Comparison of ENCODE assay signal across 8 cellular contexts in the genomic region with DNA sequence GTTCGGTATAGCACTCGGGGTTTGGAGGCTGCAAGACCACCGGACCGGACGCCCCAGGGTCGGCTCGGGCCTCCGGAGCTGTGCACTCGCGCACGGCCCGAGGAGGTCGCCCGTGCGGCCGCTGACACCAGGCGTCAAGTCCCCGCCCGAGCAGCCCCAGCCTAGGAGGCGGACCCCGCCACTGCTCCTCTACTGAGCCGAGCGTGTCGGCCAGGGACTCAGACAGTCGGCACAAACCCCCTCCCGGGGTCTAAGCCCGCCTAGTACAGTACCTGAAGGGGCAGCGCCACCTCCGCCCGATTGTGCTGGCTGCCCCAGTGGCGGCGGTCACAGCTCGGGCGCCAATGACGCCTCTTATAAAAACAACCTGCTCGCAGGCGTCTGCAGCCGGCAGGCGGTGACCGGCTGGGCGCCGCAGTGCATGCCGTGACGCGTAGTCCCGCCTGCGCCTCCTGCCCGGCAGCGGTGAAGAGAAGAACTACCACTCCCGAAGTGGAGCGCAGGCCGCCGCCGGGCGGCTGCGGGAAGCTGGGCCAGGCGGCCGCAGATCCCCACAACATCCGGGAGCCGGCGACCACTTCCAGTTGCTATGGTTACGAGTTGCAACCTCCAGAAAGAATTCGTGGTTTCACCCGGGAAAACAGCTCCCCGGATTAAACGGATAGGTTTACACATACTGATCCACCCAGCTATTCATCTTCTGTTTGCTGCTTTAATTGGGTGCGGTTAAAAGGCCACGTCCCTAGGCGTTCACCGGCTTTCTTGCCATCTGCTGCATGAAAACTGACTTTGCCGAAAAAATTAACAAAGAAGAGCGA. TPM values are rescaled to one million over a fixed set of nuclear protein-coding genes. Genes with fewer than 3 reads are reported as not detected.
A peak's percentile ranks its signal among the peaks of the same experiment; 100 is the strongest.
DNase-seq lines count a peak whose midpoint lies in the region; ATAC-seq and TF ChIP-seq lines count a peak whose summit lies in the region.

CCPG1 (minus strand) TSS at position 411 of the 818 bp plus-strand sequence. CDS start 18,935 bp downstream, outside the sequence.
PIERCE2 (plus strand) TSS at position 547 of the 818 bp plus-strand sequence. CDS start 274 bp downstream, outside the sequence.

- ATAC-seq in HG02763 (IDR thresholded peaks at IDR 0.05; ENCODE audit: unreplicated experiment), result peak; percentile 94
- ATAC-seq in left cardiac atrium, result peak; percentile 98 to 99

- DNase-seq in NCI-H1417 treated with DMSO at 0.1 percent for 48 hours (lab: John Stamatoyannopoulos, UW) (peak; percentile 70), SW480 (ENCODE audit: low spot score) (peak; percentile 91), amniotic epithelial cell (ENCODE audit: low read depth) (peak; percentile 96), left cardiac atrium (peak; percentile 95), posterior vena cava (ENCODE audit: low spot score) (peak; percentile 97), ureter (ENCODE audit: low spot score) (peak; percentile 92)

- TF ChIP-seq CTCF in GM12874 (IDR thresholded peaks at IDR 0.05; ENCODE audit: insufficient read depth, low read depth, low read length), result peak; percentile 79

- intact Hi-C loops in left cardiac atrium (cut with DNase I) (no loop called here), posterior vena cava (cut with DNase I) (no loop called here)

RNA-seq across cellular contexts. Expression of gene CCPG1, which starts in this region (rescaled TPM):
- total RNA-seq in left cardiac atrium (10 to 100 TPM; 69.3 to 81.6 TPM), posterior vena cava (10 to 100 TPM; 89.9 to 91.3 TPM), ureter (60.7 TPM)

RNA-seq across cellular contexts. Expression of gene PIERCE2, which starts in this region (rescaled TPM):
- 1 to 10 TPM; 1.2 to 4.5 TPM for total RNA-seq in left cardiac atrium
- 1 to 10 TPM; 1.4 to 1.8 TPM for total RNA-seq in posterior vena cava
- total RNA-seq in ureter, result 3.0 TPM

Comparison
In these comparisons a context has a peak if more than half of its experiments do, and no peak if none do; other contexts are left out.
1. Peak in every context shown above with its lines: DNase-seq and ATAC-seq.